19 cellular contexts compared by ENCODE assay signal in genomic region chr3:185709241-185709955, GRCh38.
A peak's percentile ranks its signal among the peaks of the same experiment; 100 is the strongest.
DNase-seq lines count a peak whose midpoint lies in the region; TF ChIP-seq lines count a peak whose summit lies in the region.
"Had no signal": no experiment of that assay in that cellular context is flagged by ENCODE, and none has a peak within 500 bp of the region (broad histone marks: within the 10 kb centered on the region; RNA-seq: fewer than 3 reads in every experiment).

No MANE protein-coding gene starts in this region.

- no peaks in the 10 kb centered on the region for H3K36me3 Mint-ChIP-seq in glutamatergic neuron (ENCODE audit: unreplicated experiment)
- H3K36me3 Mint-ChIP-seq: activated naive CD8-positive, alpha-beta T cell treated with anti-CD3 and anti-CD28 coated beads for 36 hours had no signal

- WGBS in GM23248 (ENCODE audit: low coverage in 1 of 2, low lambda C conversion rate in 2 of 2, missing lambda C conversion rate in 2 of 2), 2 experiments: 40 to 42% methylated on average over 6 of the region's 6 CpGs

- H3K27me3 ChIP-seq in BE2C (peaks cover 32% of the 10 kb centered on the region), GM23248 (replicated peaks; ENCODE audit: insufficient read depth) (no peaks in the 10 kb centered on the region)
- H3K27me3 ChIP-seq: body of pancreas, MG63, sigmoid colon, stomach had no signal

- H3K9me3 ChIP-seq in BE2C (no peaks in the 10 kb centered on the region), GM23248 (ENCODE audit: low read depth) (no peaks in the 10 kb centered on the region)
- H3K9me3 ChIP-seq: body of pancreas, lower lobe of right lung, stomach had no signal

- H3K27me3 Mint-ChIP-seq in glutamatergic neuron (ENCODE audit: unreplicated experiment): no peaks in the 10 kb centered on the region

- DNase-seq in BE2C (peak; percentile 17), GM23248 (no peak), NCI-H69 (lab: John Stamatoyannopoulos, UW) (peak; percentile 71), glutamatergic neuron (peak; percentile 70), kidney tubule cell (ENCODE audit: low spot score) (no peak), NCI-H1694 treated with DMSO at 0.1 percent for 48 hours (lab: John Stamatoyannopoulos, UW) (no peak)
- DNase-seq in central memory CD4-positive, alpha-beta T cell: no peak
- DNase-seq: activated naive CD8-positive, alpha-beta T cell treated with anti-CD3 and anti-CD28 coated beads for 36 hours; body of pancreas; dorsolateral prefrontal cortex; lower lobe of right lung; MG63; NCI-H1694; NCI-H510A; OCI-M1; SIG-M5; sigmoid colon; stomach had no signal

- peaks cover 14% of the 10 kb centered on the region for H3K4me1 Mint-ChIP-seq in glutamatergic neuron (ENCODE audit: low read depth, unreplicated experiment)
- H3K4me1 Mint-ChIP-seq: activated naive CD8-positive, alpha-beta T cell treated with anti-CD3 and anti-CD28 coated beads for 36 hours had no signal

- no peaks in the 10 kb centered on the region for H3K9me2 ChIP-seq in GM23248 (ENCODE audit: insufficient read depth)

- no peak overlapping the region for H3K4me2 ChIP-seq in GM23248 (ENCODE audit: unreplicated experiment)

- H3K4me3 Mint-ChIP-seq in glutamatergic neuron (ENCODE audit: unreplicated experiment): peak overlapping the region; percentile 54
- H3K4me3 Mint-ChIP-seq: activated naive CD8-positive, alpha-beta T cell treated with anti-CD3 and anti-CD28 coated beads for 36 hours; activated T-helper 1 cell treated with anti-CD3 and anti-CD28 coated beads, Interleukin-12 subunit alpha, Interleukin-12 subunit beta, Interleukin-2, Interleukin-4 antibody, amounts not matched to agents 30 ng/mL and 10 ng/mL and 1 ng/mL, durations not matched to agents 14 hours and 24 hours and 36 hours had no signal

- H3F3A ChIP-seq in GM23248 (ENCODE audit: insufficient read depth): peaks cover 31% of the 10 kb centered on the region

- H3K79me2 ChIP-seq in GM23248 (ENCODE audit: insufficient read depth): peaks cover 100% of the 10 kb centered on the region

- H3K9ac ChIP-seq in GM23248: no peak overlapping the region

- in situ Hi-C loops in GM23248 (cut with MboI): no loop called here

- peak overlapping the region; percentile 80 for H3K27ac Mint-ChIP-seq in glutamatergic neuron (ENCODE audit: unreplicated experiment)
- H3K27ac Mint-ChIP-seq: activated naive CD8-positive, alpha-beta T cell treated with anti-CD3 and anti-CD28 coated beads for 36 hours; activated T-helper 1 cell treated with anti-CD3 and anti-CD28 coated beads, Interleukin-12 subunit alpha, Interleukin-12 subunit beta, Interleukin-2, Interleukin-4 antibody, amounts not matched to agents 30 ng/mL and 10 ng/mL and 1 ng/mL, durations not matched to agents 14 hours and 24 hours and 36 hours had no signal

- H3K27ac ChIP-seq in GM23248: peak overlapping the region; percentile 29
- H3K27ac ChIP-seq: body of pancreas, dorsolateral prefrontal cortex, lower lobe of right lung, sigmoid colon, stomach had no signal

- H3K4me3 ChIP-seq in BE2C (ENCODE audit: low read depth, low read length) (no peak overlapping the region), GM23248 (no peak overlapping the region)
- H3K4me3 ChIP-seq: body of pancreas, dorsolateral prefrontal cortex, lower lobe of right lung, MG63, sigmoid colon, stomach had no signal

- no peak overlapping the region for H2AFZ ChIP-seq in GM23248

- H3K36me3 ChIP-seq in BE2C: no peaks in the 10 kb centered on the region
- H3K36me3 ChIP-seq in GM23248 (ENCODE audit: low read depth): no peaks in the 10 kb centered on the region
- H3K36me3 ChIP-seq: lower lobe of right lung, sigmoid colon, stomach had no signal

- TF ChIP-seq CTCF in BE2C (IDR thresholded peaks at IDR 0.05; ENCODE audit: low read depth, low read length) (no peak), glutamatergic neuron (IDR thresholded peaks at IDR 0.05; ENCODE audit: partially characterized antibody, unreplicated experiment) (no peak)

- peaks cover 5% of the 10 kb centered on the region for H3K9me3 Mint-ChIP-seq in glutamatergic neuron (ENCODE audit: unreplicated experiment)
- H3K9me3 Mint-ChIP-seq: activated naive CD8-positive, alpha-beta T cell treated with anti-CD3 and anti-CD28 coated beads for 36 hours; activated T-helper 1 cell treated with anti-CD3 and anti-CD28 coated beads, Interleukin-12 subunit alpha, Interleukin-12 subunit beta, Interleukin-2, Interleukin-4 antibody, amounts not matched to agents 30 ng/mL and 10 ng/mL and 1 ng/mL, durations not matched to agents 14 hours and 24 hours and 36 hours had no signal

- H4K20me1 ChIP-seq in GM23248 (ENCODE audit: insufficient read depth): 0 out of 2 replicates have a peak, but pooled peaks cover 4% of the 10 kb centered on the region

- H3K4me1 ChIP-seq in BE2C (no peaks in the 10 kb centered on the region), GM23248 (ENCODE audit: insufficient read depth) (peaks cover 35% of the 10 kb centered on the region)
- H3K4me1 ChIP-seq: body of pancreas, sigmoid colon, stomach had no signal

Comparison
In these comparisons a context has a peak if more than half of its experiments do, and no peak if none do; other contexts are left out.
1. DNase-seq: peak in BE2C (single experiment), NCI-H69 (single experiment) and glutamatergic neuron (single experiment); none in GM23248 (single experiment), kidney tubule cell (single experiment), central memory CD4-positive, alpha-beta T cell (single experiment) and NCI-H1694 treated with DMSO at 0.1 percent for 48 hours (single experiment).